In genomic region chr15:66136948-66137347, GRCh38 we compare ENCODE assay signal across 36 cellular contexts.
DNase-seq lines count a peak whose midpoint lies in the region; ATAC-seq, FAIRE-seq and TF ChIP-seq lines count a peak whose summit lies in the region.
"Had no signal": no experiment of that assay in that cellular context is flagged by ENCODE, and none has a peak within 500 bp of the region (broad histone marks: within the 10 kb centered on the region; RNA-seq: fewer than 3 reads in every experiment).

No MANE protein-coding gene starts in this region.

- TF ChIP-seq CTCF in A549 (IDR thresholded peaks at IDR 0.05) (no peak), OCI-LY1 (IDR thresholded peaks at IDR 0.05; ENCODE audit: low read length) (no peak), glutamatergic neuron (IDR thresholded peaks at IDR 0.05; ENCODE audit: partially characterized antibody, unreplicated experiment) (no peak), esophagus muscularis mucosa (IDR thresholded peaks at IDR 0.05) (no peak)

- TF ChIP-seq POLR2A in A549 (IDR thresholded peaks at IDR 0.05; ENCODE audit: low read length), result no peak
- TF ChIP-seq POLR2A in esophagus muscularis mucosa (IDR thresholded peaks at IDR 0.05; ENCODE audit: low read depth), result no peak

- H3K4me3 ChIP-seq in A549, result no peak overlapping the region
- no peak overlapping the region for H3K4me3 ChIP-seq in OCI-LY1 (ENCODE audit: low read depth, low read length, poor library complexity, severe bottlenecking)
- no peak overlapping the region for H3K4me3 ChIP-seq in esophagus muscularis mucosa
- H3K4me3 ChIP-seq: BLaER1; BLaER1 treated with 17β-estradiol and CSF1 and Interleukin-3, amounts not matched to agents 10 nM and 100 nM had no signal

- WGBS in A549 (ENCODE audit: missing lambda C conversion rate), result 62% methylated on average over 2 of the region's 2 CpGs
- 84% methylated on average over 2 of the region's 2 CpGs for WGBS in esophagus muscularis mucosa

- H3K9me2 ChIP-seq in OCI-LY1 (ENCODE audit: low read depth, low read length), result no peaks in the 10 kb centered on the region

- H3K4me2 ChIP-seq in A549 (no peak overlapping the region), OCI-LY1 (ENCODE audit: low read length) (no peak overlapping the region)
- H3K4me2 ChIP-seq: BLaER1; BLaER1 treated with 17β-estradiol and CSF1 and Interleukin-3, amounts not matched to agents 10 nM and 100 nM had no signal

- H3K4me3 Mint-ChIP-seq in T-helper 17 cell (peak overlapping the region; percentile 25), glutamatergic neuron (ENCODE audit: unreplicated experiment) (peak overlapping the region; percentile 52)
- H3K4me3 Mint-ChIP-seq: B cell; CD14-positive monocyte; CD4-positive, alpha-beta memory T cell; CD4-positive, alpha-beta T cell; CD4-positive, CD25-positive, alpha-beta regulatory T cell; CD8-positive, alpha-beta memory T cell; CD8-positive, alpha-beta T cell had no signal

- H3K4me1 ChIP-seq in A549 (no peaks in the 10 kb centered on the region), OCI-LY1 (ENCODE audit: insufficient read depth, low read length, severe bottlenecking) (peaks cover 40% of the 10 kb centered on the region), esophagus muscularis mucosa (peaks cover 8 to 20% (median 18%) of the 10 kb centered on the region in 4 donors)
- H3K4me1 ChIP-seq: Caco-2 had no signal

- H3K27ac Mint-ChIP-seq in T-helper 17 cell, result no peak overlapping the region
- no peak overlapping the region for H3K27ac Mint-ChIP-seq in glutamatergic neuron (ENCODE audit: unreplicated experiment)
- H3K27ac Mint-ChIP-seq: B cell; CD14-positive monocyte; CD4-positive, alpha-beta T cell; CD4-positive, CD25-positive, alpha-beta regulatory T cell; CD8-positive, alpha-beta T cell had no signal

- peaks cover 10% of the 10 kb centered on the region for H3K27me3 Mint-ChIP-seq in T-helper 17 cell
- H3K27me3 Mint-ChIP-seq in glutamatergic neuron (ENCODE audit: unreplicated experiment), result peaks cover 4% of the 10 kb centered on the region
- H3K27me3 Mint-ChIP-seq: CD4-positive, alpha-beta T cell; CD8-positive, alpha-beta memory T cell had no signal

- H3K36me3 Mint-ChIP-seq in T-helper 17 cell (ENCODE audit: low read depth) (no peaks in the 10 kb centered on the region), glutamatergic neuron (ENCODE audit: unreplicated experiment) (peaks cover 3% of the 10 kb centered on the region)
- H3K36me3 Mint-ChIP-seq: CD14-positive monocyte; CD4-positive, alpha-beta memory T cell; CD4-positive, CD25-positive, alpha-beta regulatory T cell; CD8-positive, alpha-beta memory T cell; CD8-positive, alpha-beta T cell had no signal

- H3K27ac ChIP-seq in A549 (no peak overlapping the region), OCI-LY1 (ENCODE audit: low read depth, low read length, poor library complexity, severe bottlenecking) (peak overlapping the region; percentile 48), esophagus muscularis mucosa (replicated peaks in 1 of 4) (no peak overlapping the region)
- H3K27ac ChIP-seq: 22Rv1; BLaER1; BLaER1 treated with 17β-estradiol and CSF1 and Interleukin-3, amounts not matched to agents 10 nM and 100 nM; C4-2B had no signal

- DNase-seq in A549 (ENCODE audit: low read depth in 1 of 2, low spot score in 1 of 2), result no peak
- no peak for DNase-seq in T-helper 17 cell
- DNase-seq in glutamatergic neuron, result no peak
- no peak for DNase-seq in NCI-H1105 (lab: John Stamatoyannopoulos, UW)
- no peak for DNase-seq in NCI-H82 (lab: John Stamatoyannopoulos, UW)
- DNase-seq in HT-29 (ENCODE audit: low spot score), result no peak
- DNase-seq in esophagus muscularis mucosa (ENCODE audit: extremely low spot score), result no peak
- DNase-seq: 8988T; ACHN; AML-193; BE2C; C1 segment of cervical spinal cord; Caco-2; Calu3; CD4-positive, alpha-beta memory T cell; CD4-positive, alpha-beta T cell; CD4-positive, CD25-positive, alpha-beta regulatory T cell; CD8-positive, alpha-beta memory T cell; CD8-positive, alpha-beta T cell; COR-L47; DMS 273 treated with DMSO at 0.1 percent for 48 hours; DMS153; DMS53; DMS79; DMS79 treated with DMSO at 0.1 percent for 48 hours; DND-41; EL had no signal

- TF ChIP-seq EP300 in A549 (IDR thresholded peaks at IDR 0.05), result no peak
- no peak for TF ChIP-seq EP300 in esophagus muscularis mucosa (IDR thresholded peaks at IDR 0.05)

- H3K9ac ChIP-seq in OCI-LY1 (ENCODE audit: low read length), result no peak overlapping the region
- H3K9ac ChIP-seq: BLaER1; BLaER1 treated with 17β-estradiol and CSF1 and Interleukin-3, amounts not matched to agents 10 nM and 100 nM had no signal

- CTCF ChIA-PET in A549 (lab: Yijun Ruan, JAX), result interaction anchor here (0.6 to 1.3 kb wide), 2 partner anchors 7 to 759 kb away, joined by 4 to 5 read pairs; no protein-coding TSS in a partner anchor

- H3K4me1 Mint-ChIP-seq in T-helper 17 cell (peaks cover 13% of the 10 kb centered on the region), glutamatergic neuron (ENCODE audit: low read depth, unreplicated experiment) (peaks cover 48% of the 10 kb centered on the region)
- H3K4me1 Mint-ChIP-seq: B cell, CD14-positive monocyte had no signal

- no peaks in the 10 kb centered on the region; the same call in 1 of the 2 replicates for H3K79me2 ChIP-seq in OCI-LY1 (ENCODE audit: insufficient read depth, low read length)

- POLR2A ChIA-PET in A549 (lab: Yijun Ruan, JAX), result no interaction called here

- no peak overlapping the region for H2AFZ ChIP-seq in OCI-LY1 (ENCODE audit: low read length)

- H3F3A ChIP-seq in OCI-LY1 (ENCODE audit: insufficient read depth, low read length), result peaks cover 11% of the 10 kb centered on the region

- peaks cover 10% of the 10 kb centered on the region for H3K9me3 Mint-ChIP-seq in glutamatergic neuron (ENCODE audit: unreplicated experiment)
- H3K9me3 Mint-ChIP-seq: CD14-positive monocyte; CD4-positive, alpha-beta memory T cell; CD4-positive, alpha-beta T cell; CD8-positive, alpha-beta memory T cell; CD8-positive, alpha-beta T cell had no signal

- intact Hi-C loops in esophagus muscularis mucosa (cut with DNase I), result no loop called here

- ATAC-seq in A549 (no peak), T-helper 17 cell (no peak)
- ATAC-seq: CD8-positive, alpha-beta T cell had no signal

- no peak for TF ChIP-seq RAD21 in A549 (conservative IDR thresholded peaks at IDR 0.05 in 1 of 2, IDR thresholded peaks at IDR 0.05 in 1 of 2)

- FAIRE-seq in A549 (lab: Jason Lieb, UNC), result peak; percentile 28
- FAIRE-seq: A204.1, D721Med had no signal

- H4K20me1 ChIP-seq in OCI-LY1 (ENCODE audit: insufficient read depth, low read length), result no peaks in the 10 kb centered on the region
- H4K20me1 ChIP-seq: BLaER1; BLaER1 treated with 17β-estradiol and CSF1 and Interleukin-3, amounts not matched to agents 10 nM and 100 nM had no signal

- H3K36me3 ChIP-seq in OCI-LY1 (ENCODE audit: insufficient read depth, low read length) (peaks cover 39% of the 10 kb centered on the region), esophagus muscularis mucosa (no peaks in the 10 kb centered on the region)
- H3K36me3 ChIP-seq: BE2C; BLaER1; BLaER1 treated with 17β-estradiol and CSF1 and Interleukin-3, amounts not matched to agents 10 nM and 100 nM had no signal

- H3K9me3 ChIP-seq in A549 (no peaks in the 10 kb centered on the region), OCI-LY1 (ENCODE audit: low read length) (no peaks in the 10 kb centered on the region), T-helper 17 cell (ENCODE audit: control insufficient read depth, low read length, poor library complexity, severe bottlenecking) (no peaks in the 10 kb centered on the region), esophagus muscularis mucosa (no peaks in the 10 kb centered on the region)
- H3K9me3 ChIP-seq: BE2C; BLaER1; BLaER1 treated with 17β-estradiol and CSF1 and Interleukin-3, amounts not matched to agents 10 nM and 100 nM; Caco-2 had no signal

- no peaks in the 10 kb centered on the region for H3K27me3 ChIP-seq in OCI-LY1 (ENCODE audit: insufficient read depth, low read length)
- no peaks in the 10 kb centered on the region for H3K27me3 ChIP-seq in esophagus muscularis mucosa
- H3K27me3 ChIP-seq: BE2C; BLaER1; BLaER1 treated with 17β-estradiol and CSF1 and Interleukin-3, amounts not matched to agents 10 nM and 100 nM had no signal

TF ChIP-seq in A549, 52 proteins besides CTCF, POLR2A, EP300 and RAD21 (continues in another document):
- TF ChIP-seq SMC3 (IDR thresholded peaks at IDR 0.05) (no peak), ZC3H11A (IDR thresholded peaks at IDR 0.05) (no peak), CHD4 (IDR thresholded peaks at IDR 0.05; ENCODE audit: borderline replicate concordance) (no peak), ZFP36 (IDR thresholded peaks at IDR 0.05; ENCODE audit: borderline replicate concordance, partially characterized antibody) (no peak), HDAC2 (IDR thresholded peaks at IDR 0.05) (no peak), HMGXB4 (CRISPR knock-in tag; IDR thresholded peaks at IDR 0.05; ENCODE audit: borderline replicate concordance) (no peak), ZSCAN20 (CRISPR knock-in tag; IDR thresholded peaks at IDR 0.05) (no peak), ELK1 (IDR thresholded peaks at IDR 0.05; ENCODE audit: low read depth, low read length) (no peak), MAFK (IDR thresholded peaks at IDR 0.05; ENCODE audit: partially characterized antibody) (no peak), NFE2L2 (conservative IDR thresholded peaks at IDR 0.05; ENCODE audit: low read length) (no peak), CHD2 (IDR thresholded peaks at IDR 0.05; ENCODE audit: low read length, partially characterized antibody) (no peak), RARB (CRISPR knock-in tag; IDR thresholded peaks at IDR 0.05) (no peak)
